Comparison of ENCODE assay signal across 11 cellular contexts in genomic region chr11:102361100-102362021, GRCh38. TPM values are rescaled to one million over a fixed set of nuclear protein-coding genes. Genes with fewer than 3 reads are reported as not detected.
A peak's percentile ranks its signal among the peaks of the same experiment; 100 is the strongest.
DNase-seq lines count a peak whose midpoint lies in the region; ATAC-seq and TF ChIP-seq lines count a peak whose summit lies in the region.
"Had no signal": no experiment of that assay in that cellular context is flagged by ENCODE, and none has a peak within 500 bp of the region (broad histone marks: within the 10 kb centered on the region; RNA-seq: fewer than 3 reads in every experiment).

No MANE protein-coding gene starts in this region.

- TF ChIP-seq POLR2A in adrenal gland (IDR thresholded peaks at IDR 0.05) (no peak), suprapubic skin (IDR thresholded peaks at IDR 0.05) (no peak)

- H3K36me3 Mint-ChIP-seq in activated CD8-positive, alpha-beta T cell treated with anti-CD3 and anti-CD28 coated beads, Interleukin-2, amount 10 ng/mL, durations not matched to agents 7 days and 5 days (ENCODE audit: low read depth): peaks cover 80% of the 10 kb centered on the region
- peaks cover 77% of the 10 kb centered on the region for H3K36me3 Mint-ChIP-seq in stimulated activated memory B cell treated with anti-CD40 and anti-IgM and Interleukin-4, amounts not matched to agents 10 μg/mL and 1 μg/mL and 100 μg/mL, for 72 hours

- peak overlapping the region; percentile 47 for H3K4me3 Mint-ChIP-seq in activated CD8-positive, alpha-beta T cell treated with anti-CD3 and anti-CD28 coated beads, Interleukin-2, amount 10 ng/mL, durations not matched to agents 7 days and 5 days
- H3K4me3 Mint-ChIP-seq in stimulated activated memory B cell treated with anti-CD40 and anti-IgM and Interleukin-4, amounts not matched to agents 10 μg/mL and 1 μg/mL and 100 μg/mL, for 72 hours: no peak overlapping the region
- H3K4me3 Mint-ChIP-seq: brain had no signal

- DNase-seq in activated T-cell treated with anti-CD3 and anti-CD28 coated beads for 1 hour (ENCODE audit: low read depth) (peak; percentile 29), adrenal gland (no peak), dedifferentiated amniotic fluid mesenchymal stem cell (ENCODE audit: extremely low spot score) (no peak), suprapubic skin (ENCODE audit: low spot score in 2 of 2) (no peak)
- no peak for DNase-seq in activated T-cell treated with anti-CD3 and anti-CD28 coated beads, Interleukin-2, amount 50 U/mL, for 48 hours
- peak; percentile 63 for DNase-seq in activated CD8-positive, alpha-beta T cell treated with anti-CD3 and anti-CD28 coated beads, Interleukin-2, amount 10 ng/mL, durations not matched to agents 7 days and 5 days
- DNase-seq: ACHN, OCI-M1 had no signal

- H3K4me1 Mint-ChIP-seq in activated CD8-positive, alpha-beta T cell treated with anti-CD3 and anti-CD28 coated beads, Interleukin-2, amount 10 ng/mL, durations not matched to agents 7 days and 5 days (ENCODE audit: low read depth): peaks cover 37% of the 10 kb centered on the region
- H3K4me1 Mint-ChIP-seq in stimulated activated memory B cell treated with anti-CD40 and anti-IgM and Interleukin-4, amounts not matched to agents 10 μg/mL and 1 μg/mL and 100 μg/mL, for 72 hours: peaks cover 37% of the 10 kb centered on the region

- POLR2A ChIA-PET in activated CD8-positive, alpha-beta T cell treated with anti-CD3 and anti-CD28 coated beads, Interleukin-2, amount 10 ng/mL, durations not matched to agents 7 days and 5 days (lab: Charles Lee): interaction anchor here (1.4 kb wide), 1 partner anchor 17 kb away, joined by 4 read pairs; no protein-coding TSS in a partner anchor

- H3K36me3 ChIP-seq in adrenal gland (replicated peaks in 1 of 2) (peaks cover 0 to 41% of the 10 kb centered on the region in 2 donors), suprapubic skin (peaks cover 60% of the 10 kb centered on the region)

- H3K4me1 ChIP-seq in adrenal gland (replicated peaks in 1 of 2): peaks cover 6 to 7% of the 10 kb centered on the region in 2 donors
- H3K4me1 ChIP-seq in suprapubic skin: no peaks in the 10 kb centered on the region

- TF ChIP-seq CTCF in adrenal gland (IDR thresholded peaks at IDR 0.05) (no peak), suprapubic skin (IDR thresholded peaks at IDR 0.05) (no peak)

- WGBS in adrenal gland, 4 donors: 96 to 100% (median 98%) methylated on average over 3 to 5 of the region's 5 CpGs
- WGBS in suprapubic skin: 89% methylated on average over 5 of the region's 5 CpGs

- ATAC-seq in HG03108 (IDR thresholded peaks at IDR 0.05; ENCODE audit: unreplicated experiment): peak; percentile 95
- ATAC-seq in activated CD8-positive, alpha-beta T cell treated with anti-CD3 and anti-CD28 coated beads, Interleukin-2, amount 10 ng/mL, durations not matched to agents 7 days and 5 days: peak; percentile 84
- peak; percentile 83 for ATAC-seq in stimulated activated memory B cell treated with anti-CD40 and anti-IgM and Interleukin-4, amounts not matched to agents 10 μg/mL and 1 μg/mL and 100 μg/mL, for 72 hours

- H3K4me3 ChIP-seq in adrenal gland (no peak overlapping the region), suprapubic skin (no peak overlapping the region)

- peak overlapping the region; percentile 84 for H3K27ac Mint-ChIP-seq in activated CD8-positive, alpha-beta T cell treated with anti-CD3 and anti-CD28 coated beads, Interleukin-2, amount 10 ng/mL, durations not matched to agents 7 days and 5 days
- H3K27ac Mint-ChIP-seq in stimulated activated memory B cell treated with anti-CD40 and anti-IgM and Interleukin-4, amounts not matched to agents 10 μg/mL and 1 μg/mL and 100 μg/mL, for 72 hours: no peak overlapping the region

- no peak for TF ChIP-seq EP300 in suprapubic skin (IDR thresholded peaks at IDR 0.05)

- intact Hi-C loops in adrenal gland (cut with DNase I): no loop called here

- H3K9me3 ChIP-seq in adrenal gland (replicated peaks in 1 of 3): peaks cover 0 to 5% (median 0%) of the 10 kb centered on the region in 3 donors
- no peaks in the 10 kb centered on the region for H3K9me3 ChIP-seq in suprapubic skin

- H3K27me3 ChIP-seq in adrenal gland (no peaks in the 10 kb centered on the region), suprapubic skin (no peaks in the 10 kb centered on the region)

- H3K9me3 Mint-ChIP-seq in activated CD8-positive, alpha-beta T cell treated with anti-CD3 and anti-CD28 coated beads, Interleukin-2, amount 10 ng/mL, durations not matched to agents 7 days and 5 days (ENCODE audit: insufficient read depth): peaks cover 6% of the 10 kb centered on the region
- peaks cover 4% of the 10 kb centered on the region for H3K9me3 Mint-ChIP-seq in stimulated activated memory B cell treated with anti-CD40 and anti-IgM and Interleukin-4, amounts not matched to agents 10 μg/mL and 1 μg/mL and 100 μg/mL, for 72 hours

- no peak overlapping the region for H3K27ac ChIP-seq in adrenal gland
- no peak overlapping the region for H3K27ac ChIP-seq in suprapubic skin

- CTCF ChIA-PET in activated CD8-positive, alpha-beta T cell treated with anti-CD3 and anti-CD28 coated beads, Interleukin-2, amount 10 ng/mL, durations not matched to agents 7 days and 5 days (lab: Charles Lee): interaction anchor here (1.0 to 4.2 kb wide), 9 partner anchors 11 to 305 kb away, joined by 3 to 36 read pairs (median 4); no protein-coding TSS in a partner anchor

- H3K27me3 Mint-ChIP-seq in activated CD8-positive, alpha-beta T cell treated with anti-CD3 and anti-CD28 coated beads, Interleukin-2, amount 10 ng/mL, durations not matched to agents 7 days and 5 days (ENCODE audit: low read depth): no peaks in the 10 kb centered on the region
- no peaks in the 10 kb centered on the region for H3K27me3 Mint-ChIP-seq in stimulated activated memory B cell treated with anti-CD40 and anti-IgM and Interleukin-4, amounts not matched to agents 10 μg/mL and 1 μg/mL and 100 μg/mL, for 72 hours

RNA-seq across cellular contexts. Expression of gene BIRC2, which starts 14.3 kb away (rescaled TPM):
- total RNA-seq in activated CD8-positive, alpha-beta T cell treated with anti-CD3 and anti-CD28 coated beads, Interleukin-2, amount 10 ng/mL, durations not matched to agents 7 days and 5 days: 10 to 100 TPM; 28.3 to 30.4 TPM
- total RNA-seq in adrenal gland (100 to 1,000 TPM in 1 of 8 donors, 10 to 100 TPM in 7; 33.4 to 112 (median 48.4) TPM), suprapubic skin (10 to 100 TPM; 56.9 to 76.5 (median 64.6) TPM)
- polyA plus RNA-seq in adrenal gland: 10 to 100 TPM; 25.8 to 50.1 (median 27.9) TPM

RNA-seq across cellular contexts. Expression of gene BIRC3, which starts 44.1 kb away (rescaled TPM):
- 10 to 100 TPM; 12.9 to 14.5 TPM for total RNA-seq in activated CD8-positive, alpha-beta T cell treated with anti-CD3 and anti-CD28 coated beads, Interleukin-2, amount 10 ng/mL, durations not matched to agents 7 days and 5 days
- total RNA-seq in adrenal gland (1 to 10 TPM in 7 of 8 donors, under 1 TPM in 1; 0.48 to 8.6 (median 2.8) TPM), suprapubic skin (10 to 100 TPM in 3 of 4 donors, 1 to 10 TPM in 1; 4.0 to 18.2 (median 10.7) TPM)
- 1 to 10 TPM; 2.9 to 7.6 (median 3.9) TPM for polyA plus RNA-seq in adrenal gland

Comparison
In these comparisons a context has a peak if more than half of its experiments do, and no peak if none do; other contexts are left out.
1. DNase-seq: peak in activated T-cell treated with anti-CD3 and anti-CD28 coated beads for 1 hour (single experiment) and activated CD8-positive, alpha-beta T cell treated with anti-CD3 and anti-CD28 coated beads, Interleukin-2, amount 10 ng/mL, durations not matched to agents 7 days and 5 days (single experiment); none in activated T-cell treated with anti-CD3 and anti-CD28 coated beads, Interleukin-2, amount 50 U/mL, for 48 hours (0 of 2), adrenal gland (0 of 7), dedifferentiated amniotic fluid mesenchymal stem cell (single experiment) and suprapubic skin (0 of 2).
2. Peak in every context shown above with its lines, with median percentiles within 50 percentile points of each other: ATAC-seq.